8 cellular contexts compared by ENCODE assay signal in the genomic region with DNA sequence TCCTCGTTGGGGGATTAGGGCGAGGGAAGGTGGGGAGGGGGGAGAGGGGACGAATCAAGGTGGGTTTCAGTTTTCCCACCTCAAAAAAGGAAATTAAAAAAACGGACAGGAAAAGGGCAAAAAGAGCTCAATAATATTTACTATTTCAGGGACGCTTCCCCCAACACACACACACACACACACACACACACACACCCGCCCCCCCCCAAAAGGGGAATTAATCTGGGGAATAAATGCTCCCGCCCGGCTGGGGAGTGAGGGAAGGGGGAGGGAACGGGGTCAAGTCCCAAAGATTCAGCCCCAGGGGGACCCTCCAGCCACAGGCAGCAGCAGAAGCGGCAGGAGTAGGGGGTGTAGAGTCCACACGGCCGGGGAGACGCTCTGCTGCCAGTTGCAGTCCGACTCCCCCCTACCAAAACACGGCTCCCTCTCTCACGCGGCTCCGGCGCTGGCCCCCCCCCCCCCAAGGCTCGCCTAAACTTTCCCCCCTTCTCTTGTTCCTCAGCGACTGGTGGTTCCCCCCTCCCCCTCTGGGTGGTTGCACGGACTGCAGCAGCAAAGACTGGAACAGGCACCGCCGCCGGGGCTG. TPM values are rescaled to one million over a fixed set of nuclear protein-coding genes. Genes with fewer than 3 reads are reported as not detected.
DNase-seq lines count a peak whose midpoint lies in the region; ATAC-seq, FAIRE-seq and TF ChIP-seq lines count a peak whose summit lies in the region.

No MANE protein-coding gene starts in this region.

- peaks cover 45% of the 10 kb centered on the region for H4K20me1 ChIP-seq in neural cell (ENCODE audit: insufficient read depth)

- POLR2A ChIA-PET in CD4-positive, alpha-beta memory T cell (lab: Charles Lee; ENCODE audit: partially characterized antibody) = interaction anchor here (0.6 to 4.7 kb wide), 29 partner anchors 11 to 656 kb away, joined by 3 to 38 read pairs (median 5); partner anchors contain the start of genes FAM161A, REL and USP34

- H3K27me3 ChIP-seq in CD4-positive, alpha-beta memory T cell (ENCODE audit: insufficient read depth, low read length) = no peaks in the 10 kb centered on the region
- H3K27me3 ChIP-seq in duodenal mucosa (ENCODE audit: control insufficient read depth in 1 of 2, insufficient read depth in 2 of 2, low read length in 2 of 2) (no peaks in the 10 kb centered on the region), neural cell (ENCODE audit: insufficient read depth, low read depth, low read length) (no peaks in the 10 kb centered on the region)

- CTCF ChIA-PET in CD4-positive, alpha-beta memory T cell (lab: Charles Lee; ENCODE audit: partially characterized antibody) = interaction anchor here (1.0 to 3.3 kb wide), 4 partner anchors 11 to 111 kb away, joined by 3 to 22 read pairs (median 7); no protein-coding TSS in a partner anchor

- peaks cover 0 to 2% of the 10 kb centered on the region in 2 donors for H3K27me3 Mint-ChIP-seq in CD4-positive, alpha-beta memory T cell

- H2AFZ ChIP-seq in neural cell (ENCODE audit: low read depth, low read length) = peak overlapping the region; percentile 2

- no peak for FAIRE-seq in urothelium cell line (lab: Jason Lieb, UNC)

- H3K9me3 Mint-ChIP-seq in CD4-positive, alpha-beta memory T cell = peaks cover 0 to 3% (median 0%) of the 10 kb centered on the region in 8 donors

- no peak overlapping the region for H3K4me2 ChIP-seq in neural cell (ENCODE audit: low read length)

- ATAC-seq in GM19023 (IDR thresholded peaks at IDR 0.05; ENCODE audit: unreplicated experiment) = no peak
- no peak for ATAC-seq in GM19467 (IDR thresholded peaks at IDR 0.05; ENCODE audit: unreplicated experiment)

- H3K4me3 Mint-ChIP-seq in CD4-positive, alpha-beta memory T cell = peak overlapping the region; percentile 92 to 99 (median 98)

- TF ChIP-seq RAD21 in neural cell (conservative IDR thresholded peaks at IDR 0.05) = no peak

- H3K27ac Mint-ChIP-seq in CD4-positive, alpha-beta memory T cell = peak overlapping the region; percentile 99 to 100 (median 100)

- intact Hi-C loops in CD4-positive, alpha-beta memory T cell (cut with micrococcal nuclease) = loop anchor here (1.0 to 10.0 kb wide), 11 partner anchors 15 to 781 kb away; partner anchors contain the start of genes B3GNT2, CCT4, FAM161A and PAPOLG

- peak overlapping the region; percentile 78 to 94 for H3K4me3 ChIP-seq in CD4-positive, alpha-beta memory T cell (ENCODE audit: low read length in 2 of 2)
- H3K4me3 ChIP-seq in duodenal mucosa (ENCODE audit: low read depth in 1 of 2, low read length in 2 of 2) (peak overlapping the region; percentile 74 to 92), neural cell (ENCODE audit: low read length) (peak overlapping the region; percentile 77)

- no peaks in the 10 kb centered on the region for H3K36me3 ChIP-seq in CD4-positive, alpha-beta memory T cell (ENCODE audit: insufficient read depth, low read length)
- no peaks in the 10 kb centered on the region for H3K36me3 ChIP-seq in duodenal mucosa (ENCODE audit: control insufficient read depth in 1 of 2, insufficient read depth in 2 of 2, low read length in 2 of 2)
- no peaks in the 10 kb centered on the region for H3K36me3 ChIP-seq in neural cell (ENCODE audit: insufficient read depth, low read length)

- no peaks in the 10 kb centered on the region for H3F3A ChIP-seq in neural cell (ENCODE audit: insufficient read depth, low read length, poor library complexity, severe bottlenecking)

- H3K9me2 ChIP-seq in neural cell (ENCODE audit: insufficient read depth, low read length) = no peaks in the 10 kb centered on the region

- H3K9me3 ChIP-seq in CD4-positive, alpha-beta memory T cell (ENCODE audit: control insufficient read depth in 1 of 2, low read length in 2 of 2) = no peaks in the 10 kb centered on the region
- no peaks in the 10 kb centered on the region for H3K9me3 ChIP-seq in duodenal mucosa (ENCODE audit: control insufficient read depth in 1 of 2, low read length in 2 of 2)
- no peaks in the 10 kb centered on the region for H3K9me3 ChIP-seq in neural cell (ENCODE audit: low read length)

- peak overlapping the region; percentile 96 for H3K27ac ChIP-seq in CD4-positive, alpha-beta memory T cell (ENCODE audit: low read depth, low read length)
- H3K27ac ChIP-seq in duodenal mucosa (ENCODE audit: low read depth, low read length) (peak overlapping the region; percentile 94), neural cell (ENCODE audit: low read length) (peak overlapping the region; percentile 95)

- DNase-seq in CD4-positive, alpha-beta memory T cell = no peak
- DNase-seq in NCI-H2227 (lab: John Stamatoyannopoulos, UW; ENCODE audit: unreplicated experiment) = peak; percentile 64
- DNase-seq in SW480 (ENCODE audit: low spot score) = no peak
- no peak for DNase-seq in urothelium cell line (ENCODE audit: low spot score)

- H3K4me1 ChIP-seq in CD4-positive, alpha-beta memory T cell (ENCODE audit: insufficient read depth, low read length) = peaks cover 43% of the 10 kb centered on the region
- H3K4me1 ChIP-seq in duodenal mucosa (ENCODE audit: control insufficient read depth in 1 of 2, insufficient read depth in 2 of 2, low read length in 2 of 2) = peaks cover 16 to 20% of the 10 kb centered on the region in 2 donors

- peaks cover 0 to 18% of the 10 kb centered on the region in 2 donors for H3K36me3 Mint-ChIP-seq in CD4-positive, alpha-beta memory T cell

- H3K79me2 ChIP-seq in neural cell (replicated peaks; ENCODE audit: insufficient read depth, low read length) = peaks cover 44% of the 10 kb centered on the region

- no peak for TF ChIP-seq CTCF in neural cell (IDR thresholded peaks at IDR 0.05; ENCODE audit: poor library complexity, severe bottlenecking)

- TF ChIP-seq EP300 in neural cell (conservative IDR thresholded peaks at IDR 0.05; ENCODE audit: poor library complexity, severe bottlenecking) = no peak

- H3K4me1 Mint-ChIP-seq in CD4-positive, alpha-beta memory T cell = peaks cover 23 to 55% (median 29%) of the 10 kb centered on the region in 4 donors

- H3K9ac ChIP-seq in duodenal mucosa (ENCODE audit: low read depth in 1 of 2, low read length in 2 of 2) (peak overlapping the region; percentile 82 to 91), neural cell (ENCODE audit: low read length) (peak overlapping the region; percentile 91)

TF ChIP-seq in neural cell, 6 proteins besides CTCF, POLR2A, EP300 and RAD21:
- TF ChIP-seq, protein P1, sequence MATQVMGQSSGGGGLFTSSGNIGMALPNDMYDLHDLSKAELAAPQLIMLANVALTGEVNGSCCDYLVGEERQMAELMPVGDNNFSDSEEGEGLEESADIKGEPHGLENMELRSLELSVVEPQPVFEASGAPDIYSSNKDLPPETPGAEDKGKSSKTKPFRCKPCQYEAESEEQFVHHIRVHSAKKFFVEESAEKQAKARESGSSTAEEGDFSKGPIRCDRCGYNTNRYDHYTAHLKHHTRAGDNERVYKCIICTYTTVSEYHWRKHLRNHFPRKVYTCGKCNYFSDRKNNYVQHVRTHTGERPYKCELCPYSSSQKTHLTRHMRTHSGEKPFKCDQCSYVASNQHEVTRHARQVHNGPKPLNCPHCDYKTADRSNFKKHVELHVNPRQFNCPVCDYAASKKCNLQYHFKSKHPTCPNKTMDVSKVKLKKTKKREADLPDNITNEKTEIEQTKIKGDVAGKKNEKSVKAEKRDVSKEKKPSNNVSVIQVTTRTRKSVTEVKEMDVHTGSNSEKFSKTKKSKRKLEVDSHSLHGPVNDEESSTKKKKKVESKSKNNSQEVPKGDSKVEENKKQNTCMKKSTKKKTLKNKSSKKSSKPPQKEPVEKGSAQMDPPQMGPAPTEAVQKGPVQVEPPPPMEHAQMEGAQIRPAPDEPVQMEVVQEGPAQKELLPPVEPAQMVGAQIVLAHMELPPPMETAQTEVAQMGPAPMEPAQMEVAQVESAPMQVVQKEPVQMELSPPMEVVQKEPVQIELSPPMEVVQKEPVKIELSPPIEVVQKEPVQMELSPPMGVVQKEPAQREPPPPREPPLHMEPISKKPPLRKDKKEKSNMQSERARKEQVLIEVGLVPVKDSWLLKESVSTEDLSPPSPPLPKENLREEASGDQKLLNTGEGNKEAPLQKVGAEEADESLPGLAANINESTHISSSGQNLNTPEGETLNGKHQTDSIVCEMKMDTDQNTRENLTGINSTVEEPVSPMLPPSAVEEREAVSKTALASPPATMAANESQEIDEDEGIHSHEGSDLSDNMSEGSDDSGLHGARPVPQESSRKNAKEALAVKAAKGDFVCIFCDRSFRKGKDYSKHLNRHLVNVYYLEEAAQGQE (IDR thresholded peaks at IDR 0.05; ENCODE audit: borderline replicate concordance) = no peak
- TF ChIP-seq POLR2AphosphoS5 (IDR thresholded peaks at IDR 0.05) (no peak), MXI1 (conservative IDR thresholded peaks at IDR 0.05; ENCODE audit: poor library complexity, severe bottlenecking) (no peak), TAF1 (IDR thresholded peaks at IDR 0.05; ENCODE audit: low read depth) (no peak), EZH2 (IDR thresholded peaks at IDR 0.05; ENCODE audit: borderline replicate concordance, insufficient read depth, low read length, poor library complexity, severe bottlenecking) (no peak), SMC3 (conservative IDR thresholded peaks at IDR 0.05; ENCODE audit: poor library complexity) (no peak)

RNA-seq across cellular contexts. Expression of gene XPO1, which starts 0.5 kb away (rescaled TPM):
- 100 to 1,000 TPM; 174 to 180 TPM for total RNA-seq in CD4-positive, alpha-beta memory T cell
- polyA plus RNA-seq in CD4-positive, alpha-beta memory T cell = 10 to 100 TPM; 26.8 to 45.9 TPM
- polyA plus RNA-seq in neural cell = 494 and 522 TPM in 2 replicates
- polyA minus RNA-seq in neural cell = 553 and 565 TPM in 2 replicates

Comparison
In these comparisons a context has a peak if more than half of its experiments do, and no peak if none do; other contexts are left out.
1. RNA of gene XPO1, which starts 0.5 kb away (polyA plus RNA-seq): 494 to 522 TPM in neural cell; 26.8 to 45.9 TPM in CD4-positive, alpha-beta memory T cell; every median in the first group is over 10 times any median in the second.
2. Peak in every context shown above with its lines, with median percentiles within 50 percentile points of each other: H3K27ac ChIP-seq and H3K4me3 ChIP-seq.